12 cellular contexts compared by ENCODE assay signal in the genomic region with DNA sequence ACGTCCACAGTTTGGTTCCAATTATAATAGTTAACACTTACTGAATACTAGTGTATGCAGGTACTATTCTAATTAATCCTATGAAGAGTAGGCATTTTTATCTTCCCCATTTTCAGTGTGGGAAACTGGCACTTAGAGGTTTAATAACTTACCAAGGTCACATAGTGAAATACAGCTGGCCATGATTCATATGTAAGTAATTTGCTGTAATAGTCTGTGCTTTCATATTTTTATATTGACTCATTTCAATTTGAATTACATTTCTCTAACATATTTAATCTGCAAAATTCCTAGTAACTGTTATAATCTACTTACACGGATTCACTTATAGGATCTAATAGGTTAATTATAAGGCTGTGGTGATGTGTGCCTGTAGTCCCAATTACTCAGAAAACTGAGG. TPM values are rescaled to one million over a fixed set of nuclear protein-coding genes. Genes with fewer than 3 reads are reported as not detected.
DNase-seq lines count a peak whose midpoint lies in the region; ATAC-seq, FAIRE-seq and TF ChIP-seq lines count a peak whose summit lies in the region.
"Had no signal": no experiment of that assay in that cellular context is flagged by ENCODE, and none has a peak within 500 bp of the region (broad histone marks: within the 10 kb centered on the region; RNA-seq: fewer than 3 reads in every experiment).

No MANE protein-coding gene starts in this region.

- POLR2A ChIA-PET in BJ (lab: Charles Lee) (no interaction called here), T-cell (lab: Charles Lee) (interaction anchor here (0.6 to 1.2 kb wide), 7 partner anchors 8 to 1255 kb away, joined by 3 to 7 read pairs (median 4); partner anchors contain the start of gene CCNH (in 1 of the 2))

- FAIRE-seq in pancreas (lab: Jason Lieb, UNC) (no peak), frontal cortex (lab: Jason Lieb, UNC) (no peak)

- TF ChIP-seq POLR2A in esophagus muscularis mucosa (IDR thresholded peaks at IDR 0.05; ENCODE audit: low read depth) = no peak
- TF ChIP-seq POLR2A in Peyer's patch (IDR thresholded peaks at IDR 0.05) = no peak

- TF ChIP-seq EP300 in esophagus muscularis mucosa (IDR thresholded peaks at IDR 0.05) = no peak

- no peaks in the 10 kb centered on the region for H3K9me3 Mint-ChIP-seq in T-cell
- H3K9me3 Mint-ChIP-seq: activated B cell treated with CpG ODN at 0.5 μM for 24 hours; activated T-helper 1 cell treated with anti-CD3 and anti-CD28 coated beads, Interleukin-12 subunit alpha, Interleukin-12 subunit beta, Interleukin-2, Interleukin-4 antibody, amounts not matched to agents 30 ng/mL and 10 ng/mL and 1 ng/mL, durations not matched to agents 14 hours and 24 hours and 36 hours had no signal

- H3K4me1 Mint-ChIP-seq in T-cell = peaks cover 24 to 43% (median 32%) of the 10 kb centered on the region in 3 donors
- H3K4me1 Mint-ChIP-seq: activated B cell treated with CpG ODN at 0.5 μM for 24 hours had no signal

- H3K27ac ChIP-seq in SJCRH30 = 0 out of 2 replicates have a peak overlapping the region, but pooled peaks have one; percentile 17
- peak overlapping the region; percentile 44 to 68 (median 58) for H3K27ac ChIP-seq in esophagus muscularis mucosa (replicated peaks in 1 of 4)
- H3K27ac ChIP-seq in pancreas = peak overlapping the region in 2 of 4 donors; percentile 7 to 37
- no peak overlapping the region for H3K27ac ChIP-seq in Peyer's patch

- H3K9me3 ChIP-seq in SJCRH30 (replicated peaks) = no peaks in the 10 kb centered on the region
- H3K9me3 ChIP-seq in esophagus muscularis mucosa = no peaks in the 10 kb centered on the region
- H3K9me3 ChIP-seq in pancreas = no peaks in the 10 kb centered on the region
- no peaks in the 10 kb centered on the region for H3K9me3 ChIP-seq in Peyer's patch

- WGBS in esophagus muscularis mucosa = 31% methylated on average over 2 of the region's 2 CpGs
- WGBS in pancreas, 2 donors = 29 to 39% methylated on average over 2 of the region's 2 CpGs

- no peak for TF ChIP-seq CTCF in BJ (IDR thresholded peaks at IDR 0.05; ENCODE audit: insufficient read depth, low read depth, low read length)
- no peak for TF ChIP-seq CTCF in esophagus muscularis mucosa (IDR thresholded peaks at IDR 0.05)
- TF ChIP-seq CTCF in pancreas (IDR thresholded peaks at IDR 0.05) = no peak
- no peak for TF ChIP-seq CTCF in Peyer's patch (IDR thresholded peaks at IDR 0.05)

- peaks cover 27% of the 10 kb centered on the region for H3K4me1 ChIP-seq in SJCRH30
- H3K4me1 ChIP-seq in esophagus muscularis mucosa = peaks cover 19 to 41% (median 34%) of the 10 kb centered on the region in 4 donors
- peaks cover 8 to 42% (median 21%) of the 10 kb centered on the region in 3 donors for H3K4me1 ChIP-seq in pancreas
- peaks cover 0 to 4% (median 0%) of the 10 kb centered on the region in 4 donors for H3K4me1 ChIP-seq in Peyer's patch

- H3K36me3 Mint-ChIP-seq in T-cell = peaks cover 58% of the 10 kb centered on the region

- CTCF ChIA-PET in BJ (lab: Yijun Ruan, JAX) = interaction anchor here (0.6 to 0.8 kb wide), 2 partner anchors 64 to 189 kb away, joined by 3 to 5 read pairs; no protein-coding TSS in a partner anchor
- CTCF ChIA-PET in T-cell (lab: Charles Lee) = interaction anchor here in 1 of 2 donors (1.1 kb wide), 1 partner anchor 14 kb away, joined by 3 read pairs; no protein-coding TSS in a partner anchor

- H3K27ac Mint-ChIP-seq in T-cell = no peak overlapping the region
- H3K27ac Mint-ChIP-seq: activated B cell treated with CpG ODN at 0.5 μM for 24 hours had no signal

- no peaks in the 10 kb centered on the region for H3K27me3 ChIP-seq in BJ (ENCODE audit: control insufficient read depth, insufficient read depth, low read length)
- no peaks in the 10 kb centered on the region for H3K27me3 ChIP-seq in SJCRH30
- no peaks in the 10 kb centered on the region for H3K27me3 ChIP-seq in esophagus muscularis mucosa
- no peaks in the 10 kb centered on the region for H3K27me3 ChIP-seq in pancreas
- H3K27me3 ChIP-seq in Peyer's patch = no peaks in the 10 kb centered on the region

- intact Hi-C loops in esophagus muscularis mucosa (cut with DNase I) (no loop called here), pancreas (cut with DNase I) (no loop called here)

- H3K36me3 ChIP-seq in BJ (ENCODE audit: control insufficient read depth, insufficient read depth, low read length) = peaks cover 6% of the 10 kb centered on the region
- peaks cover 95% of the 10 kb centered on the region for H3K36me3 ChIP-seq in SJCRH30
- H3K36me3 ChIP-seq in esophagus muscularis mucosa = peaks cover 6 to 100% (median 69%) of the 10 kb centered on the region in 4 donors
- peaks cover 0 to 24% (median 12%) of the 10 kb centered on the region in 3 donors for H3K36me3 ChIP-seq in pancreas
- peaks cover 0 to 94% (median 0%) of the 10 kb centered on the region in 3 donors for H3K36me3 ChIP-seq in Peyer's patch

- DNase-seq in BJ (ENCODE audit: low read depth) (peak; percentile 61), SJCRH30 (no peak), esophagus muscularis mucosa (ENCODE audit: extremely low spot score) (no peak), pancreas (no peak), Peyer's patch (no peak), T-cell (no peak), frontal cortex (ENCODE audit: low spot score in 2 of 2) (no peak)
- no peak for DNase-seq in activated naive CD4-positive, alpha-beta T cell treated with Interleukin-2 at 50 U/mL for 16 hours
- DNase-seq: activated B cell treated with CpG ODN at 0.5 μM for 24 hours, left cardiac atrium, posterior cingulate gyrus had no signal

- no peak overlapping the region for H3K4me3 ChIP-seq in BJ (ENCODE audit: low read depth, low read length)
- H3K4me3 ChIP-seq in SJCRH30 = no peak overlapping the region
- H3K4me3 ChIP-seq in esophagus muscularis mucosa = no peak overlapping the region
- H3K4me3 ChIP-seq in pancreas = no peak overlapping the region
- no peak overlapping the region for H3K4me3 ChIP-seq in Peyer's patch

- ATAC-seq in pancreas = peak; percentile 54 to 80 (median 71)
- ATAC-seq in T-cell (replicated peaks in 1 of 4) = no peak

- H3K4me3 Mint-ChIP-seq in T-cell = no peak overlapping the region
- H3K4me3 Mint-ChIP-seq: activated B cell treated with CpG ODN at 0.5 μM for 24 hours; activated T-helper 1 cell treated with anti-CD3 and anti-CD28 coated beads, Interleukin-12 subunit alpha, Interleukin-12 subunit beta, Interleukin-2, Interleukin-4 antibody, amounts not matched to agents 30 ng/mL and 10 ng/mL and 1 ng/mL, durations not matched to agents 14 hours and 24 hours and 36 hours had no signal

- H3K27me3 Mint-ChIP-seq in T-cell = no peaks in the 10 kb centered on the region
- H3K27me3 Mint-ChIP-seq: activated B cell treated with CpG ODN at 0.5 μM for 24 hours had no signal

RNA-seq across cellular contexts. Expression of gene CCNH, which starts 19.4 kb away (rescaled TPM):
- polyA plus RNA-seq in BJ (2011; rRNA removed) (53.8 and 62.0 TPM in 2 replicates), pancreas (10 to 100 TPM; 25.9 to 29.7 TPM)
- 55.5 and 89.3 TPM in 2 replicates for polyA minus RNA-seq in BJ (2011; rRNA and poly(A)+ RNA removed)
- 87.7 and 99.2 TPM in 2 replicates for total RNA-seq in SJCRH30 (2014; rRNA removed; shearing (Covaris generic))
- total RNA-seq in esophagus muscularis mucosa (10 to 100 TPM; 33.0 to 98.0 (median 67.6) TPM), pancreas (10 to 100 TPM; 16.9 to 24.7 (median 20.0) TPM), Peyer's patch (100 to 1,000 TPM in 3 of 4 donors, 10 to 100 TPM in 1; 81.7 to 370 (median 127) TPM), T-cell (100 to 1,000 TPM in 2 of 5 donors, 10 to 100 TPM in 3; 64.2 to 276 (median 72.9) TPM), frontal cortex (118 TPM)

Comparison
In these comparisons a context has a peak if more than half of its experiments do, and no peak if none do; other contexts are left out.
1. H3K27ac ChIP-seq: peak in SJCRH30 (single experiment) and esophagus muscularis mucosa (4 of 4); none in Peyer's patch (0 of 4).
2. ATAC-seq: peak in pancreas (4 of 4); none in T-cell (0 of 4).